1 cellular context compared by ENCODE assay signal in the genomic region with DNA sequence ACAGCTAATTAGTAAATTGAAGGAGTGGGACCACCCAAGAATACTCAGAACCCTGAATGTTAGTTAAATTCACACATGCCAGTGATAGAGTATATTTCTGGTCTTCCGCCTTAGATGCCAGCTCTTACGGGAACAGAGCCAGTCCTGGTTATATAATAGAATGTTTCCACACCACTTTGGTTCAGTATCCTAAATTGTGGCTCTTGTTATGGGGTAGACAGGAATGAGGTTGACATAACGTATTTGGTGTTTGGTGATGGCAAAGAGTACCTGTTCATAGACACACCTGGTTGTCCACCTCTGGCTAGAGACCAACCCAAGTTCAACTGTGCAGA.
TF ChIP-seq lines count a peak whose summit lies in the region.

No MANE protein-coding gene starts in this region.

TF ChIP-seq in HepG2, 621 proteins besides CTCF, POLR2A, EP300 and RAD21 (continued from another document):
- TF ChIP-seq, protein P1, sequence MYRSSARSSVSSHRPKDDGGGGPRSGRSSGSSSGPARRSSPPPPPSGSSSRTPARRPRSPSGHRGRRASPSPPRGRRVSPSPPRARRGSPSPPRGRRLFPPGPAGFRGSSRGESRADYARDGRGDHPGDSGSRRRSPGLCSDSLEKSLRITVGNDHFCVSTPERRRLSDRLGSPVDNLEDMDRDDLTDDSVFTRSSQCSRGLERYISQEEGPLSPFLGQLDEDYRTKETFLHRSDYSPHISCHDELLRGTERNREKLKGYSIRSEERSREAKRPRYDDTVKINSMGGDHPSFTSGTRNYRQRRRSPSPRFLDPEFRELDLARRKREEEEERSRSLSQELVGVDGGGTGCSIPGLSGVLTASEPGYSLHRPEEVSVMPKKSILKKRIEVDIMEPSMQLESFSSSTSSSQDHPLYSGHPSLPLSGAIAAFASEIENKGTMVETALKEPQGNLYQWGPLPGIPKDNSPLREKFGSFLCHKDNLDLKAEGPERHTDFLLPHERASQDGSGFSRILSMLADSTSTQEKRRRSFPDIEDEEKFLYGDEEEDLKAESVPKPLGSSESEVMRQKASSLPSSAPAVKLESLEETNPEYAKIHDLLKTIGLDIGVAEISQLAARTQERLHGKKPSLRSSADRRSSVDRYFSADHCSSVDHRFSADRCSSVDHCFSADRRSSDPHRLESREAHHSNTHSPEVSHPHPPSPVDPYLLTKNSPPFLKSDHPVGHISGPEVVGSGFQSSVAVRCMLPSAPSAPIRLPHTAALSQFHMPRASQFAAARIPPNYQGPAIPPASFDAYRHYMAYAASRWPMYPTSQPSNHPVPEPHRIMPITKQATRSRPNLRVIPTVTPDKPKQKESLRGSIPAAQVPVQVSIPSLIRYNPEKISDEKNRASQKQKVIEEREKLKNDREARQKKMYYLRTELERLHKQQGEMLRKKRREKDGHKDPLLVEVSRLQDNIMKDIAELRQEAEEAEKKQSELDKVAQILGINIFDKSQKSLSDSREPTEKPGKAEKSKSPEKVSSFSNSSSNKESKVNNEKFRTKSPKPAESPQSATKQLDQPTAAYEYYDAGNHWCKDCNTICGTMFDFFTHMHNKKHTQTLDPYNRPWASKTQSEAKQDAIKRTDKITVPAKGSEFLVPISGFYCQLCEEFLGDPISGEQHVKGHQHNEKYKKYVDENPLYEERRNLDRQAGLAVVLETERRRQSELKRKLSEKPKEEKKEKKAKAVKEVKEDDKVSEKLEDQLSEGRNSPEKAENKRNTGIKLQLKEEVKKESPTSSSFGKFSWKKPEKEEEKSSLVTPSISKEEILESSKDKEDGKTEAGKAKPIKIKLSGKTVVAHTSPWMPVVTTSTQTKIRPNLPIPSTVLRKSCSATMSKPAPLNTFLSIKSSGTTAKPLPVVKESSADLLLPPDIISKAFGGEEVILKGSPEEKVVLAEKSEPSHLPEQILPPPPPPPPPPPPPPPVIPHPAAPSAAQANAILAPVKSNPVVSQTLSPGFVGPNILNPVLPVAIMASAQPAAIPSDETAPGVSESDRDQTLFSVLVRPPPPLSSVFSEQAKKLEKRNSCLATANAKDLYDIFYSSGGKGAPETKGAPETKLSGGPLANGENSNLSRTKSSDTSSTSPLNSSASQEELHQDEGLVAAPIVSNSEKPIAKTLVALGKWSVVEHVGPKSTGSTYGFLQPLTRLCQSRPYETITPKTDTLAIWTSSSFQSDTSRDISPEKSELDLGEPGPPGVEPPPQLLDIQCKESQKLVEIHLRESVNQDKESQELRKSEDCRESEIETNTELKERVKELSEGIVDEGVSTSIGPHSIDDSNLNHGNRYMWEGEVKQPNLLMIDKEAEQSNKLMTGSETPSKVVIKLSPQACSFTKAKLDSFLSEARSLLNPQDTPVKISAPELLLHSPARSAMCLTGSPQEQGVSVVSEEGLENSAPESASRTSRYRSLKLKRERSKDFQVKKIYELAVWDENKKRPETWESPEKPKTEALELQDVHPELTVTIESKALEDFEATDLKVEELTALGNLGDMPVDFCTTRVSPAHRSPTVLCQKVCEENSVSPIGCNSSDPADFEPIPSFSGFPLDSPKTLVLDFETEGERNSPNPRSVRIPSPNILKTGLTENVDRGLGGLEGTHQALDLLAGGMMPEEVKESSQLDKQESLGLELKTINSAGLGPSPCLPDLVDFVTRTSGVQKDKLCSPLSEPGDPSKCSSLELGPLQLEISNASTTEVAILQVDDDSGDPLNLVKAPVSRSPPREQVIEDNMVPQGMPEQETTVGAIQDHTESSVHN (CRISPR knock-in tag; IDR thresholded peaks at IDR 0.05), result no peak
- TF ChIP-seq TBP (CRISPR knock-in tag; IDR thresholded peaks at IDR 0.05) (no peak), MATR3 (CRISPR knock-in tag; IDR thresholded peaks at IDR 0.05) (no peak), TP53 (CRISPR knock-in tag; conservative IDR thresholded peaks at IDR 0.05) (no peak)
TF ChIP-seq in HepG2: peak in this region for 0.
